ENCODE assay signal across 22 cellular contexts in genomic region chr1:112778136-112778535, GRCh38.
"Had no signal": no experiment of that assay in that cellular context is flagged by ENCODE, and none has a peak within 500 bp of the region (broad histone marks: within the 10 kb centered on the region; RNA-seq: fewer than 3 reads in every experiment).

No MANE protein-coding gene starts in this region.

- H3K27ac ChIP-seq: breast epithelium, KMS-11, VCaP had no signal

- ATAC-seq: activated CD4-positive, alpha-beta T cell treated with anti-CD3 and anti-CD28 coated beads for 36 hours; activated T-cell treated with anti-CD3 and anti-CD28 coated beads, Interleukin-2, amount 50 U/mL, for 72 hours; PC-3; T-helper 17 cell had no signal

- H3K27me3 ChIP-seq: breast epithelium, MG63 had no signal

- H3K4me1 Mint-ChIP-seq: activated CD4-positive, alpha-beta memory T cell treated with anti-CD3 and anti-CD28 coated beads, Interleukin-2, amount 10 ng/mL, durations not matched to agents 7 days and 5 days; activated CD4-positive, alpha-beta T cell treated with anti-CD3 and anti-CD28 coated beads for 36 hours; IgD-negative memory B cell; T-helper 17 cell had no signal

- H3K9me3 ChIP-seq: breast epithelium, MG63 had no signal

- H3K9me3 Mint-ChIP-seq: activated T-cell treated with anti-CD3 and anti-CD28 coated beads, Interleukin-2, amount 50 U/mL, for 72 hours; IgD-negative memory B cell had no signal

- DNase-seq: activated CD4-positive, alpha-beta memory T cell treated with anti-CD3 and anti-CD28 coated beads, Interleukin-2, amount 10 ng/mL, durations not matched to agents 7 days and 5 days; activated CD4-positive, alpha-beta T cell treated with anti-CD3 and anti-CD28 coated beads for 36 hours; activated CD4-positive, alpha-beta T cell treated with anti-CD3 and anti-CD28 coated beads, Interleukin-2, amount 50 U/mL, for 1 hour; activated CD8-positive, alpha-beta memory T cell treated with anti-CD3 and anti-CD28 coated beads, Interleukin-2, amount 50 U/mL, for 4 hours; activated naive CD4-positive, alpha-beta T cell treated with anti-CD3 and anti-CD28 coated beads, Interleukin-2, amount 50 U/mL, for 16 hours; activated T-cell treated with anti-CD3 and anti-CD28 coated beads, Interleukin-2, amount 50 U/mL, for 72 hours; MG63; NCI-H1105; NCI-H1436; NCI-H1694 treated with DMSO at 0.1 percent for 48 hours; NCI-H2029 treated with DMSO at 0.1 percent for 48 hours; NCI-H510A treated with DMSO at 0.1 percent for 48 hours; PC-3; SIG-M5; T-helper 17 cell; T1000 had no signal

- H3K36me3 ChIP-seq: breast epithelium, MG63 had no signal

- H3K9ac ChIP-seq: KMS-11 had no signal

- H3K4me3 ChIP-seq: breast epithelium, MG63 had no signal

- FAIRE-seq: RCC 7860, TTC549 had no signal

- H3K27ac Mint-ChIP-seq: activated CD4-positive, alpha-beta memory T cell treated with anti-CD3 and anti-CD28 coated beads, Interleukin-2, amount 10 ng/mL, durations not matched to agents 7 days and 5 days; activated CD4-positive, alpha-beta T cell treated with anti-CD3 and anti-CD28 coated beads for 36 hours; activated T-cell treated with anti-CD3 and anti-CD28 coated beads, Interleukin-2, amount 50 U/mL, for 72 hours; IgD-negative memory B cell; T-helper 17 cell had no signal

- H3K27me3 Mint-ChIP-seq: IgD-negative memory B cell had no signal

- H3K4me1 ChIP-seq: breast epithelium had no signal

- H3K4me3 Mint-ChIP-seq: activated CD4-positive, alpha-beta memory T cell treated with anti-CD3 and anti-CD28 coated beads, Interleukin-2, amount 10 ng/mL, durations not matched to agents 7 days and 5 days; activated CD4-positive, alpha-beta T cell treated with anti-CD3 and anti-CD28 coated beads for 36 hours; activated T-cell treated with anti-CD3 and anti-CD28 coated beads, Interleukin-2, amount 50 U/mL, for 72 hours; IgD-negative memory B cell; T-helper 17 cell had no signal

- H3K36me3 Mint-ChIP-seq: IgD-negative memory B cell had no signal

- H3K4me2 ChIP-seq: KMS-11 had no signal
